Comparison of ENCODE assay signal across 18 cellular contexts in genomic region chr1:4019606-4020331, GRCh38.
"Had no signal": no experiment of that assay in that cellular context is flagged by ENCODE, and none has a peak within 500 bp of the region (broad histone marks: within the 10 kb centered on the region; RNA-seq: fewer than 3 reads in every experiment).

No MANE protein-coding gene starts in this region.

- H3K4me3 ChIP-seq: body of pancreas, gastroesophageal sphincter, heart left ventricle, sigmoid colon, testis had no signal

- H3K9me3 Mint-ChIP-seq: activated naive CD8-positive, alpha-beta T cell treated with anti-CD3 and anti-CD28 coated beads, Interleukin-2, amount 50 U/mL, for 24 hours; T-helper 1 cell treated with Interleukin-12 subunit alpha and Interleukin-12 subunit beta and Interleukin-4 antibody, amounts not matched to agents 30 μg/mL and 1 μg/mL, for 36 hours had no signal

- H3K27me3 ChIP-seq: testis had no signal

- DNase-seq: activated CD4-positive, alpha-beta T cell treated with anti-CD3 and anti-CD28 coated beads for 36 hours; activated CD4-positive, alpha-beta T cell treated with anti-CD3 and anti-CD28 coated beads, Interleukin-2, amount 50 U/mL, for 4 hours; activated gamma-delta T cell; activated naive CD4-positive, alpha-beta T cell treated with anti-CD3 and anti-CD28 coated beads, Interleukin-2, amount 50 U/mL, for 16 hours; activated naive CD8-positive, alpha-beta T cell treated with anti-CD3 and anti-CD28 coated beads, Interleukin-2, amount 50 U/mL, for 24 hours; body of pancreas; heart left ventricle; left cardiac atrium; sigmoid colon; stimulated activated CD4-positive, alpha-beta T cell treated with anti-CD3 and anti-CD28 coated beads, Interleukin-4, amount 100 ng/mL, for 1 hour; stimulated activated naive CD4-positive, alpha-beta T cell; T1000; testis; trophoblast cell had no signal

- H3K27ac ChIP-seq: body of pancreas, gastroesophageal sphincter, heart left ventricle, sigmoid colon, testis had no signal

- H3K4me3 Mint-ChIP-seq: activated CD4-positive, alpha-beta T cell treated with anti-CD3 and anti-CD28 coated beads for 36 hours; activated naive CD8-positive, alpha-beta T cell treated with anti-CD3 and anti-CD28 coated beads, Interleukin-2, amount 50 U/mL, for 24 hours; memory B cell; T-helper 1 cell treated with Interleukin-12 subunit alpha and Interleukin-12 subunit beta and Interleukin-4 antibody, amounts not matched to agents 30 μg/mL and 1 μg/mL, for 36 hours; WTC11 had no signal

- H3K4me1 Mint-ChIP-seq: activated CD4-positive, alpha-beta T cell treated with anti-CD3 and anti-CD28 coated beads for 36 hours; activated naive CD8-positive, alpha-beta T cell treated with anti-CD3 and anti-CD28 coated beads, Interleukin-2, amount 50 U/mL, for 24 hours; WTC11 had no signal

- H3K4me1 ChIP-seq: body of pancreas, gastroesophageal sphincter, heart left ventricle, sigmoid colon had no signal

- H3K9me3 ChIP-seq: body of pancreas, heart left ventricle, testis had no signal

- H3K27ac Mint-ChIP-seq: activated CD4-positive, alpha-beta T cell treated with anti-CD3 and anti-CD28 coated beads for 36 hours; activated naive CD8-positive, alpha-beta T cell treated with anti-CD3 and anti-CD28 coated beads, Interleukin-2, amount 50 U/mL, for 24 hours; memory B cell; T-helper 1 cell treated with Interleukin-12 subunit alpha and Interleukin-12 subunit beta and Interleukin-4 antibody, amounts not matched to agents 30 μg/mL and 1 μg/mL, for 36 hours; WTC11 had no signal

- H3K27me3 Mint-ChIP-seq: activated CD4-positive, alpha-beta T cell treated with anti-CD3 and anti-CD28 coated beads for 36 hours had no signal

- H3K36me3 ChIP-seq: gastroesophageal sphincter, heart left ventricle, sigmoid colon had no signal
